ENCODE assay signal across 17 cellular contexts in the genomic region with DNA sequence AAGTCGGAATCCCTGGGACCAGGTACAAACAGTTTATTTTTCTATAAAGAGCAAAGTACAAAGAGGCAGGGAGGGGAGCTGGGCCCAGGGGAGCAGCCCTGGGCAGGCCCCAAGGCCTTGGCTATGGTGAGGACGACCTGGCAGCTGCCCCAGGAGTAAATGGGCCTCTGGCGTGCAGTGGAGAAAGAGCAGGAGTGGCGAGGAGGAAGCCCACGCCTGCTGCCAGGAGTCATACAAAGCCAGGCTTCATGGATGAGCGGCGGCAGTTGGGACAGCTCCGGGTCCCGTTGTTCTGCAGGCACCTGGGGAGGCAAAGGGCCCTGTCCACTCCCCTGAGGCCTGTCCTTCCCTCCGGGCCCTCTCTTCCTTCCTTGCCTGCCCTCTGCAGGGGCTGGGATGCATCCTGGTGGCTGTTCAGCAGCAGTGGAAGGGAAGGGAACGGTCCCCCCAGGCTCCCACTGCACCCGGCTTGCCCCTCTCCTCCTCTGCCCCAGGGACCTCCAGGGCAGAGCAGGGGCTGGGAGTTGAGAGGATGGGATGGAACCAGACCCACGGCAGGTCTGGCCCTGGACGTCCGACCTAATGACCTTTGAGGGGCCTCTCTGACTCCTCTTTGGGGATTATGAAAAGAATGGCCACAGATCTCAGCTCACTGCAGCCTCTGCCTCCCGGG. TPM values are rescaled to one million over a fixed set of nuclear protein-coding genes. Genes with fewer than 3 reads are reported as not detected.
A peak's percentile ranks its signal among the peaks of the same experiment; 100 is the strongest.
DNase-seq lines count a peak whose midpoint lies in the region; ATAC-seq and TF ChIP-seq lines count a peak whose summit lies in the region.
"Had no signal": no experiment of that assay in that cellular context is flagged by ENCODE, and none has a peak within 500 bp of the region (broad histone marks: within the 10 kb centered on the region; RNA-seq: fewer than 3 reads in every experiment).

No MANE protein-coding gene starts in this region.

- H3K4me3 ChIP-seq in right atrium auricular region, result no peak overlapping the region
- no peak overlapping the region for H3K4me3 ChIP-seq in upper lobe of right lung
- H3K4me3 ChIP-seq: smooth muscle cell had no signal

- intact Hi-C loops in Right ventricle myocardium superior (cut with DNase I), result no loop called here
- intact Hi-C loops in upper lobe of right lung (cut with DNase I), result no loop called here

- peak; percentile 82 for DNase-seq in Right ventricle myocardium superior
- no peak for DNase-seq in right atrium auricular region (ENCODE audit: low spot score)
- DNase-seq in fibroblast of gingiva (ENCODE audit: low read depth), result peak; percentile 31
- peak; percentile 59 for DNase-seq in mucosa of gallbladder (ENCODE audit: low spot score)
- DNase-seq in upper lobe of right lung, result no peak
- DNase-seq in SHP77 (lab: John Stamatoyannopoulos, UW), result no peak
- DNase-seq in OCI-M2 (lab: John Stamatoyannopoulos, UW; ENCODE audit: unreplicated experiment), result no peak
- DNase-seq: activated effector memory CD4-positive, alpha-beta T cell treated with Interleukin-2 at 50 U/mL for 16 hours; erythroblast; hippocampal formation; NCI-H1930; stimulated activated naive CD8-positive, alpha-beta T cell treated with anti-CD3 and anti-CD28 coated beads, Interleukin-15, amount 100 ng/mL, for 72 hours had no signal

- H3K36me3 ChIP-seq in right atrium auricular region (no peaks in the 10 kb centered on the region), upper lobe of right lung (no peaks in the 10 kb centered on the region)
- H3K36me3 ChIP-seq: neutrophil had no signal

- H3K27ac ChIP-seq in right atrium auricular region, result no peak overlapping the region
- H3K27ac ChIP-seq in upper lobe of right lung, result no peak overlapping the region
- H3K27ac ChIP-seq: neutrophil had no signal

- H3K27me3 ChIP-seq in right atrium auricular region (no peaks in the 10 kb centered on the region), upper lobe of right lung (no peaks in the 10 kb centered on the region)
- H3K27me3 ChIP-seq: neutrophil had no signal

- H3K4me1 ChIP-seq in right atrium auricular region (peaks cover 0 to 16% of the 10 kb centered on the region in 2 donors), upper lobe of right lung (no peaks in the 10 kb centered on the region)

- TF ChIP-seq CTCF in right atrium auricular region (IDR thresholded peaks at IDR 0.05), result no peak
- TF ChIP-seq CTCF in upper lobe of right lung (IDR thresholded peaks at IDR 0.05), result no peak

- peak; percentile 79 for ATAC-seq in Right ventricle myocardium superior (ENCODE audit: poor library complexity)
- peak; percentile 14 for ATAC-seq in upper lobe of right lung
- no peak for ATAC-seq in HG02885 (IDR thresholded peaks at IDR 0.05; ENCODE audit: poor library complexity, unreplicated experiment)
- ATAC-seq: stimulated activated naive CD8-positive, alpha-beta T cell treated with anti-CD3 and anti-CD28 coated beads, Interleukin-15, amount 100 ng/mL, for 72 hours had no signal

- H3K9me3 ChIP-seq in right atrium auricular region (no peaks in the 10 kb centered on the region), upper lobe of right lung (no peaks in the 10 kb centered on the region)
- H3K9me3 ChIP-seq: neutrophil had no signal

RNA-seq across cellular contexts. Expression of a gene that starts 11.1 kb away (rescaled TPM):
- total RNA-seq in Right ventricle myocardium superior (6.7 TPM), right atrium auricular region (not detected), mucosa of gallbladder (0.35 TPM), upper lobe of right lung (0.64 TPM)
- total RNA-seq: SK-MEL-5, smooth muscle cell had no signal

RNA-seq across cellular contexts. Expression of a gene that starts 11.6 kb away (rescaled TPM):
- total RNA-seq in Right ventricle myocardium superior, result 166 TPM
- total RNA-seq in right atrium auricular region, result 100 to 1,000 TPM; 130 to 177 TPM
- total RNA-seq in mucosa of gallbladder, result 80.5 TPM
- 79.4 TPM for total RNA-seq in upper lobe of right lung

RNA-seq across cellular contexts. Expression of a gene that starts 29.5 kb away (rescaled TPM):
- total RNA-seq in Right ventricle myocardium superior (34.5 TPM), right atrium auricular region (10 to 100 TPM; 78.4 to 79.8 TPM), mucosa of gallbladder (58.6 TPM), upper lobe of right lung (62.0 TPM)

RNA-seq across cellular contexts. Expression of a gene that starts 59.5 kb away (rescaled TPM):
- total RNA-seq in Right ventricle myocardium superior (11.1 TPM), right atrium auricular region (10 to 100 TPM in 1 of 2 donors, 1 to 10 TPM in 1; 7.5 to 23.1 TPM), mucosa of gallbladder (35.3 TPM), upper lobe of right lung (168 TPM)
- total RNA-seq: activated CD8-positive, alpha-beta memory T cell treated with anti-CD3 and anti-CD28 coated beads for 36 hours; SK-MEL-5; smooth muscle cell had no signal

Comparison
In these comparisons a context has a peak if more than half of its experiments do, and no peak if none do; other contexts are left out.
1. DNase-seq: peak in Right ventricle myocardium superior (single experiment), fibroblast of gingiva (single experiment) and mucosa of gallbladder (single experiment); none in right atrium auricular region (single experiment), upper lobe of right lung (single experiment), SHP77 (0 of 2) and OCI-M2 (single experiment).